Comparison of ENCODE assay signal across 8 cellular contexts in genomic region chr4:72312032-72312650, GRCh38.
DNase-seq lines count a peak whose midpoint lies in the region; ATAC-seq and TF ChIP-seq lines count a peak whose summit lies in the region.

No MANE protein-coding gene starts in this region.

- H4K20me1 ChIP-seq in H9 (ENCODE audit: control insufficient read depth, insufficient read depth, insufficient read length) = no peaks in the 10 kb centered on the region

- H4K5ac ChIP-seq in H9 (ENCODE audit: insufficient read length, low read depth, low read length) = no peak overlapping the region

- no peak overlapping the region for H2AK5ac ChIP-seq in H9 (ENCODE audit: insufficient read length, low read length)

- no peak overlapping the region for H4K8ac ChIP-seq in H9 (replicated peaks; ENCODE audit: insufficient read length, low read depth, low read length)

- no peak for TF ChIP-seq POLR2A in breast epithelium (IDR thresholded peaks at IDR 0.05)

- H2BK120ac ChIP-seq in H9 (ENCODE audit: low read depth, low read length, poor library complexity, severe bottlenecking) = no peak overlapping the region

- H3K79me1 ChIP-seq in H9 (ENCODE audit: insufficient read depth, low read depth, low read length, poor library complexity, severe bottlenecking) = no peaks in the 10 kb centered on the region

- H3K9me3 ChIP-seq in H9 (ENCODE audit: control insufficient read depth, low read depth, low read length) (no peaks in the 10 kb centered on the region), breast epithelium (no peaks in the 10 kb centered on the region)

- H3K23me2 ChIP-seq in H9 (ENCODE audit: insufficient read length, low read depth, low read length, poor library complexity, severe bottlenecking) = no peaks in the 10 kb centered on the region

- H3K27ac Mint-ChIP-seq in H9 = peak overlapping the region; percentile 23 to 67 (median 59); a peak in 4 of 7 replicates
- H3K27ac Mint-ChIP-seq in stimulated activated memory B cell treated with anti-CD40 and anti-IgM and Interleukin-4, amounts not matched to agents 10 μg/mL and 1 μg/mL and 100 μg/mL, for 72 hours = no peak overlapping the region

- TF ChIP-seq CTCF in H9 (conservative IDR thresholded peaks at IDR 0.05) (no peak), breast epithelium (IDR thresholded peaks at IDR 0.05) (no peak)

- no peak overlapping the region for H3T11ph ChIP-seq in H9 (ENCODE audit: low read length)

- H3K27me3 Mint-ChIP-seq in H9 (ENCODE audit: low read depth) = no peaks in the 10 kb centered on the region
- H3K27me3 Mint-ChIP-seq in stimulated activated memory B cell treated with anti-CD40 and anti-IgM and Interleukin-4, amounts not matched to agents 10 μg/mL and 1 μg/mL and 100 μg/mL, for 72 hours = peaks cover 8% of the 10 kb centered on the region

- H3K14ac ChIP-seq in H9 (ENCODE audit: insufficient read depth, low read length) = no peak overlapping the region

- no peak overlapping the region for H3K4me3 ChIP-seq in breast epithelium

- peak; percentile 51 for ATAC-seq in stimulated activated memory B cell treated with anti-CD40 and anti-IgM and Interleukin-4, amounts not matched to agents 10 μg/mL and 1 μg/mL and 100 μg/mL, for 72 hours
- ATAC-seq in HG03442 (IDR thresholded peaks at IDR 0.05; ENCODE audit: unreplicated experiment) = no peak

- H3K36me3 ChIP-seq in breast epithelium = no peaks in the 10 kb centered on the region

- H3K27ac ChIP-seq in H9 (ENCODE audit: insufficient read length, low read depth, low read length) = no peak overlapping the region
- H3K27ac ChIP-seq in breast epithelium = peak overlapping the region; percentile 61 to 67

- no peak overlapping the region for H2AFZ ChIP-seq in H9 (ENCODE audit: low read length)

- H3K4me1 ChIP-seq in H9 (ENCODE audit: insufficient read depth, low read length) = no peaks in the 10 kb centered on the region; the same call in 1 of the 2 replicates
- no peaks in the 10 kb centered on the region for H3K4me1 ChIP-seq in breast epithelium

- H3K9ac ChIP-seq in H9 (ENCODE audit: extremely low read depth, insufficient read length, low read length) = no peak overlapping the region

- H3K79me2 ChIP-seq in H9 (ENCODE audit: insufficient read depth, low read length) = no peaks in the 10 kb centered on the region

- no peak overlapping the region for H4K91ac ChIP-seq in H9 (ENCODE audit: insufficient read length, low read depth, low read length)

- no peak overlapping the region for H3K4ac ChIP-seq in H9 (ENCODE audit: low read depth, low read length)

- no peak overlapping the region for H3K4me2 ChIP-seq in H9 (ENCODE audit: insufficient read depth, insufficient read length, low read length)

- H3K9me3 Mint-ChIP-seq in H9 = no peaks in the 10 kb centered on the region
- no peaks in the 10 kb centered on the region for H3K9me3 Mint-ChIP-seq in stimulated activated memory B cell treated with anti-CD40 and anti-IgM and Interleukin-4, amounts not matched to agents 10 μg/mL and 1 μg/mL and 100 μg/mL, for 72 hours

- H3K23ac ChIP-seq in H9 (ENCODE audit: insufficient read length, low read depth, low read length) = no peak overlapping the region

- H3K4me1 Mint-ChIP-seq in H9 = peaks cover 15% of the 10 kb centered on the region in 2 experiments
- H3K4me1 Mint-ChIP-seq in stimulated activated memory B cell treated with anti-CD40 and anti-IgM and Interleukin-4, amounts not matched to agents 10 μg/mL and 1 μg/mL and 100 μg/mL, for 72 hours = no peaks in the 10 kb centered on the region

- H2BK12ac ChIP-seq in H9 (ENCODE audit: insufficient read length, low read depth, low read length) = no peak overlapping the region

- WGBS in H9 (ENCODE audit: extremely low coverage, insufficient read length, low lambda C conversion rate) = no CpG with 5 or more reads among the region's 6 CpGs

- H3K18ac ChIP-seq in H9 (ENCODE audit: insufficient read length, low read depth, low read length) = no peak overlapping the region

- no peak overlapping the region for H2BK20ac ChIP-seq in H9 (ENCODE audit: low read depth, low read length, poor library complexity, severe bottlenecking)

- H2BK5ac ChIP-seq in H9 (ENCODE audit: insufficient read length, low read length) = no peak overlapping the region

- H3K4me3 Mint-ChIP-seq in H9 = no peak overlapping the region
- no peak overlapping the region for H3K4me3 Mint-ChIP-seq in stimulated activated memory B cell treated with anti-CD40 and anti-IgM and Interleukin-4, amounts not matched to agents 10 μg/mL and 1 μg/mL and 100 μg/mL, for 72 hours

- no peak overlapping the region for H2BK15ac ChIP-seq in H9 (ENCODE audit: low read depth, low read length)

- H3K27me3 ChIP-seq in H9 (ENCODE audit: insufficient read depth, low read length) (no peaks in the 10 kb centered on the region), breast epithelium (no peaks in the 10 kb centered on the region)

- no peak overlapping the region for H3K56ac ChIP-seq in H9 (ENCODE audit: insufficient read length, low read depth, low read length)

- DNase-seq in H9 (peak; percentile 57), breast epithelium (ENCODE audit: low spot score in 2 of 2) (peak in 1 of 2 donors; percentile 60), inferior parietal cortex (ENCODE audit: extremely low spot score) (peak; percentile 51), NCI-H510A (lab: John Stamatoyannopoulos, UW) (no peak), NCI-H146 (lab: John Stamatoyannopoulos, UW) (no peak), RPMI8226 (no peak)

- intact Hi-C loops in breast epithelium (cut with DNase I; ENCODE audit: low total_unique reads) = no loop called here

- no peaks in the 10 kb centered on the region for H3K36me3 Mint-ChIP-seq in H9 (ENCODE audit: insufficient read depth in 1 of 3, low read depth in 3 of 3)
- no peaks in the 10 kb centered on the region for H3K36me3 Mint-ChIP-seq in stimulated activated memory B cell treated with anti-CD40 and anti-IgM and Interleukin-4, amounts not matched to agents 10 μg/mL and 1 μg/mL and 100 μg/mL, for 72 hours

Comparison
In these comparisons a context has a peak if more than half of its experiments do, and no peak if none do; other contexts are left out.
1. DNase-seq: peak in H9 (single experiment) and inferior parietal cortex (single experiment); none in NCI-H510A (single experiment), NCI-H146 (single experiment) and RPMI8226 (single experiment).